17 cellular contexts compared by ENCODE assay signal in genomic region chr9:27457445-27457844, GRCh38.
DNase-seq lines count a peak whose midpoint lies in the region; ATAC-seq, FAIRE-seq and TF ChIP-seq lines count a peak whose summit lies in the region.
"Had no signal": no experiment of that assay in that cellular context is flagged by ENCODE, and none has a peak within 500 bp of the region (broad histone marks: within the 10 kb centered on the region; RNA-seq: fewer than 3 reads in every experiment).

No MANE protein-coding gene starts in this region.

- H3K9ac ChIP-seq in liver (ENCODE audit: low read depth in 1 of 2, low read length in 2 of 2): no peak overlapping the region
- no peak overlapping the region for H3K9ac ChIP-seq in HepG2 (ENCODE audit: insufficient read depth, low read depth, low read length)
- no peak overlapping the region; a peak in 1 of 4 replicates for H3K9ac ChIP-seq in K562 (ENCODE audit: insufficient read depth in 1 of 2, low read depth in 2 of 2, low read length in 2 of 2)
- H3K9ac ChIP-seq in keratinocyte (ENCODE audit: control insufficient read depth, extremely low read depth, insufficient read depth, low read length): no peak overlapping the region

- TF ChIP-seq CTCF in liver (IDR thresholded peaks at IDR 0.05; ENCODE audit: low read depth, low read length, missing input control) (no peak), HepG2 (CRISPR knock-in tag; IDR thresholded peaks at IDR 0.05) (no peak), K562 (IDR thresholded peaks at IDR 0.05 in 2 of 3, conservative IDR thresholded peaks at IDR 0.05 in 1 of 3; ENCODE audit: insufficient read depth in 2 of 3, low read depth in 1 of 3, low read length in 3 of 3) (no peak), keratinocyte (optimal IDR thresholded peaks at IDR 0.05 in 1 of 3, IDR thresholded peaks at IDR 0.05 in 1 of 3, conservative IDR thresholded peaks at IDR 0.05 in 1 of 3; ENCODE audit: extremely low read depth in 1 of 3, insufficient read depth in 2 of 3, low read length in 3 of 3) (no peak)

- no peak overlapping the region for H3K4me3 Mint-ChIP-seq in stimulated activated naive CD8-positive, alpha-beta T cell treated with anti-CD3 and anti-CD28 coated beads, Interleukin-15, Interleukin-2, amounts not matched to agents 100 ng/mL and 50 ng/mL, for 24 hours
- H3K4me3 Mint-ChIP-seq in activated CD4-positive, alpha-beta memory T cell treated with anti-CD3 and anti-CD28 coated beads for 36 hours: no peak overlapping the region

- H3K9me3 ChIP-seq in liver (ENCODE audit: control insufficient read depth in 4 of 4, low read length in 3 of 4): no peaks in the 10 kb centered on the region
- no peaks in the 10 kb centered on the region for H3K9me3 ChIP-seq in HepG2 (ENCODE audit: low read length)
- H3K9me3 ChIP-seq in K562 (replicated peaks; ENCODE audit: control insufficient read depth, insufficient read depth, low read depth, low read length): no peaks in the 10 kb centered on the region
- no peaks in the 10 kb centered on the region for H3K9me3 ChIP-seq in keratinocyte (ENCODE audit: control insufficient read depth, low read depth, low read length)

- no peaks in the 10 kb centered on the region for H3K9me1 ChIP-seq in K562 (ENCODE audit: control insufficient read depth, insufficient read depth, low read length)
- H3K9me1 ChIP-seq in keratinocyte (ENCODE audit: control insufficient read depth, extremely low read depth, insufficient read depth, low read length): no peaks in the 10 kb centered on the region

- no peak for TF ChIP-seq RAD21 in liver (IDR thresholded peaks at IDR 0.05)
- TF ChIP-seq RAD21 in HepG2 (CRISPR knock-in tag; IDR thresholded peaks at IDR 0.05): no peak
- no peak for TF ChIP-seq RAD21 in K562 (CRISPR knock-in tag; conservative IDR thresholded peaks at IDR 0.05 in 1 of 2, IDR thresholded peaks at IDR 0.05 in 1 of 2)

- TF ChIP-seq EP300 in HepG2 (IDR thresholded peaks at IDR 0.05; ENCODE audit: low read depth in 2 of 2, low read length in 2 of 2) (no peak), HepG2 (CRISPR knock-in tag; IDR thresholded peaks at IDR 0.05; ENCODE audit: borderline replicate concordance) (no peak), K562 (IDR thresholded peaks at IDR 0.05; ENCODE audit: low read length) (0 out of 2 replicates have a peak, but pooled peaks have one; percentile 4)

- FAIRE-seq in HepG2 (lab: Jason Lieb, UNC): no peak
- FAIRE-seq in K562 (lab: Jason Lieb, UNC): peak; percentile 71
- FAIRE-seq in keratinocyte (lab: Jason Lieb, UNC): no peak
- FAIRE-seq: islet of Langerhans had no signal

- CTCF ChIA-PET in HepG2 (lab: Yijun Ruan, JAX; ENCODE audit: low intra/inter-chr PET ratio, low total read pairs): no interaction called here
- CTCF ChIA-PET in K562 (lab: Yijun Ruan, JAX; ENCODE audit: low intra/inter-chr PET ratio): no interaction called here
- CTCF ChIA-PET in activated CD4-positive, alpha-beta memory T cell treated with anti-CD3 and anti-CD28 coated beads for 36 hours (lab: Charles Lee): no interaction called here

- WGBS in liver: 68% methylated on average over 4 of the region's 4 CpGs
- WGBS in HepG2 (ENCODE audit: low lambda C conversion rate): 15% methylated on average over 4 of the region's 4 CpGs
- no CpG with 5 or more reads among the region's 4 CpGs for WGBS in K562 (ENCODE audit: insufficient coverage, low coverage, missing lambda C conversion rate)

- H3K4me1 ChIP-seq in liver (ENCODE audit: control insufficient read depth in 4 of 4, insufficient read depth in 4 of 4, low read length in 3 of 4) (no peaks in the 10 kb centered on the region), HepG2 (ENCODE audit: insufficient read depth, low read length) (no peaks in the 10 kb centered on the region), K562 (replicated peaks in 1 of 2; ENCODE audit: control insufficient read depth in 2 of 2, insufficient read depth in 2 of 2, low read length in 2 of 2) (peaks cover 0 to 31% of the 10 kb centered on the region in 2 experiments; a peak in 3 of 5 replicates), keratinocyte (ENCODE audit: control insufficient read depth, extremely low read depth, insufficient read depth, low read length) (peaks cover 60% of the 10 kb centered on the region)

- H3K36me3 ChIP-seq in liver (ENCODE audit: control insufficient read depth in 4 of 4, insufficient read depth in 3 of 4, low read depth in 1 of 4, low read length in 3 of 4): peaks cover 0 to 9% (median 2%) of the 10 kb centered on the region in 4 donors
- H3K36me3 ChIP-seq in HepG2 (replicated peaks in 1 of 2; ENCODE audit: control insufficient read depth in 1 of 2, insufficient read depth in 2 of 2, low read length in 2 of 2): no peaks in the 10 kb centered on the region
- H3K36me3 ChIP-seq in K562 (ENCODE audit: control insufficient read depth, insufficient read depth, low read length): peaks cover 25% of the 10 kb centered on the region; the same call in 2 of the 3 replicates
- H3K36me3 ChIP-seq in keratinocyte (ENCODE audit: control insufficient read depth in 2 of 2, extremely low read depth in 1 of 2, insufficient read depth in 2 of 2, low read length in 2 of 2): no peaks in the 10 kb centered on the region
- H3K36me3 ChIP-seq: brain microvascular endothelial cell had no signal

- H3K4me2 ChIP-seq in HepG2 (ENCODE audit: low read depth, low read length): no peak overlapping the region
- no peak overlapping the region; the same call in 1 of the 2 replicates for H3K4me2 ChIP-seq in K562 (ENCODE audit: insufficient read depth, low read length)
- H3K4me2 ChIP-seq in keratinocyte (ENCODE audit: control insufficient read depth, extremely low read depth, insufficient read depth, low read depth, low read length): peak overlapping the region; percentile 17

- H3K79me2 ChIP-seq in HepG2 (ENCODE audit: insufficient read depth, low read length) (no peaks in the 10 kb centered on the region), K562 (ENCODE audit: control insufficient read depth, insufficient read depth, low read length) (peaks cover 81% of the 10 kb centered on the region), keratinocyte (ENCODE audit: control insufficient read depth, insufficient read depth, low read length) (peaks cover 17% of the 10 kb centered on the region)

- intact Hi-C loops in HepG2 (cut with micrococcal nuclease; ENCODE audit: unreplicated experiment) (no loop called here), K562 (cut with micrococcal nuclease) (no loop called here)
- intact Hi-C loops in activated CD4-positive, alpha-beta memory T cell treated with anti-CD3 and anti-CD28 coated beads for 36 hours (cut with micrococcal nuclease): no loop called here

- peaks cover 17% of the 10 kb centered on the region for H3K4me1 Mint-ChIP-seq in stimulated activated naive CD8-positive, alpha-beta T cell treated with anti-CD3 and anti-CD28 coated beads, Interleukin-15, Interleukin-2, amounts not matched to agents 100 ng/mL and 50 ng/mL, for 24 hours (ENCODE audit: low read depth)
- peaks cover 2% of the 10 kb centered on the region for H3K4me1 Mint-ChIP-seq in activated CD4-positive, alpha-beta memory T cell treated with anti-CD3 and anti-CD28 coated beads for 36 hours (ENCODE audit: low read depth)

- no peak for ATAC-seq in HepG2
- peak; percentile 84 for ATAC-seq in K562
- ATAC-seq in HG03039 (IDR thresholded peaks at IDR 0.05; ENCODE audit: unreplicated experiment): no peak

- dilution Hi-C loops in keratinocyte (cut with MboI; ENCODE audit: extremely low pct_ligation_motif_present, low sequenced_read_pairs): no loop called here

- TF ChIP-seq POLR2A in HepG2 (IDR thresholded peaks at IDR 0.05; ENCODE audit: insufficient read depth in 1 of 2, low read depth in 2 of 2, low read length in 2 of 2) (no peak), K562 (conservative IDR thresholded peaks at IDR 0.05) (no peak)

- in situ Hi-C loops in HepG2 (cut with HindIII; ENCODE audit: extremely low pct_ligation_motif_present, low pct_unique_long_range_greater_than_20kb): no loop called here
- in situ Hi-C loops in K562 (cut with MboI): loop anchor here (10.0 kb wide), 1 partner anchor 67 kb away; the partner anchor contains the start of genes IFNK and MOB3B
- in situ Hi-C loops in ACHN (cut with HindIII; ENCODE audit: low pct_ligation_motif_present, low pct_unique_long_range_greater_than_20kb, low sequenced_read_pairs): no loop called here

- H3K27ac Mint-ChIP-seq in stimulated activated naive CD8-positive, alpha-beta T cell treated with anti-CD3 and anti-CD28 coated beads, Interleukin-15, Interleukin-2, amounts not matched to agents 100 ng/mL and 50 ng/mL, for 24 hours: peak overlapping the region; percentile 36
- no peak overlapping the region for H3K27ac Mint-ChIP-seq in activated CD4-positive, alpha-beta memory T cell treated with anti-CD3 and anti-CD28 coated beads for 36 hours

- H2AFZ ChIP-seq in HepG2 (ENCODE audit: low read length): no peak overlapping the region
- H2AFZ ChIP-seq in K562 (ENCODE audit: low read depth, low read length): no peak overlapping the region
- H2AFZ ChIP-seq in keratinocyte (ENCODE audit: control insufficient read depth, low read length): no peak overlapping the region

- DNase-seq in HepG2 (ENCODE audit: low spot score) (no peak), K562 (ENCODE audit: extremely low read depth in 1 of 4, low spot score in 3 of 4) (peak; percentile 10 to 69 (median 34)), keratinocyte (ENCODE audit: low read depth, low spot score) (no peak), ACHN (no peak)
- DNase-seq in activated CD4-positive, alpha-beta memory T cell treated with anti-CD3 and anti-CD28 coated beads for 36 hours: no peak
- DNase-seq: activated gamma-delta T cell treated with Interleukin-2 at 50 U/mL for 16 hours; brain microvascular endothelial cell; COR-L47; effector memory CD4-positive, alpha-beta T cell; NCI-H1092; NCI-H345; stimulated activated CD4-positive, alpha-beta T cell treated with anti-CD3 and anti-CD28 coated beads, Interleukin-4, amount 100 ng/mL, for 4 hours had no signal

- POLR2A ChIA-PET in HepG2 (lab: Yijun Ruan, JAX): no interaction called here
- POLR2A ChIA-PET in K562 (lab: Yijun Ruan, JAX): interaction anchor here (1.2 kb wide), 1 partner anchor 15 kb away, joined by 5 read pairs; no protein-coding TSS in a partner anchor
- POLR2A ChIA-PET in activated CD4-positive, alpha-beta memory T cell treated with anti-CD3 and anti-CD28 coated beads for 36 hours (lab: Charles Lee): no interaction called here

- no peak overlapping the region for H3K27ac ChIP-seq in liver (ENCODE audit: low read depth in 1 of 2, low read length in 2 of 2)
- no peak overlapping the region for H3K27ac ChIP-seq in HepG2 (ENCODE audit: extremely low read length, insufficient read depth, low read length)
- peak overlapping the region; percentile 52 for H3K27ac ChIP-seq in K562 (ENCODE audit: extremely low read depth, low read depth, low read length)
- no peak overlapping the region for H3K27ac ChIP-seq in keratinocyte (ENCODE audit: control insufficient read depth, insufficient read depth, low read length)
- H3K27ac ChIP-seq: brain microvascular endothelial cell, SK-N-MC had no signal

- H3K4me3 ChIP-seq in liver (ENCODE audit: low read depth in 1 of 3, low read length in 3 of 3) (no peak overlapping the region), HepG2 (replicated peaks in 1 of 3; ENCODE audit: insufficient read depth in 1 of 3, low read depth in 2 of 3, low read length in 3 of 3) (no peak overlapping the region), K562 (no peak overlapping the region), keratinocyte (ENCODE audit: control insufficient read depth in 2 of 3, extremely low read depth in 1 of 3, insufficient read depth in 2 of 3, low read depth in 1 of 3, low read length in 3 of 3) (no peak overlapping the region)
- H3K4me3 ChIP-seq: SK-N-MC had no signal

- H3K36me3 Mint-ChIP-seq in stimulated activated naive CD8-positive, alpha-beta T cell treated with anti-CD3 and anti-CD28 coated beads, Interleukin-15, Interleukin-2, amounts not matched to agents 100 ng/mL and 50 ng/mL, for 24 hours (ENCODE audit: low read depth): peaks cover 4% of the 10 kb centered on the region
- no peaks in the 10 kb centered on the region for H3K36me3 Mint-ChIP-seq in activated CD4-positive, alpha-beta memory T cell treated with anti-CD3 and anti-CD28 coated beads for 36 hours

- H4K20me1 ChIP-seq in HepG2 (ENCODE audit: insufficient read depth, low read length) (no peaks in the 10 kb centered on the region), K562 (replicated peaks; ENCODE audit: control insufficient read depth, insufficient read depth, low read length) (no peaks in the 10 kb centered on the region), keratinocyte (ENCODE audit: control insufficient read depth, extremely low read depth, insufficient read depth, low read length) (no peaks in the 10 kb centered on the region)

- BruUV-seq in HepG2 (replicated peaks; lab: Mats Ljungman, UMichigan): no TSS peak
- BruUV-seq in K562 (replicated peaks; lab: Mats Ljungman, UMichigan): no TSS peak

- no peaks in the 10 kb centered on the region for H3K9me3 Mint-ChIP-seq in stimulated activated naive CD8-positive, alpha-beta T cell treated with anti-CD3 and anti-CD28 coated beads, Interleukin-15, Interleukin-2, amounts not matched to agents 100 ng/mL and 50 ng/mL, for 24 hours
- H3K9me3 Mint-ChIP-seq in activated CD4-positive, alpha-beta memory T cell treated with anti-CD3 and anti-CD28 coated beads for 36 hours: no peaks in the 10 kb centered on the region

- no peaks in the 10 kb centered on the region for H3K27me3 ChIP-seq in liver (ENCODE audit: control insufficient read depth in 4 of 4, insufficient read depth in 4 of 4, low read length in 3 of 4)
- no peaks in the 10 kb centered on the region; a peak in 1 of 5 replicates for H3K27me3 ChIP-seq in HepG2 (ENCODE audit: control insufficient read depth in 1 of 2, insufficient read depth in 2 of 2, low read length in 2 of 2)
- no peaks in the 10 kb centered on the region for H3K27me3 ChIP-seq in K562 (ENCODE audit: control insufficient read depth in 2 of 2, insufficient read depth in 2 of 2, low read length in 2 of 2)
- no peaks in the 10 kb centered on the region for H3K27me3 ChIP-seq in keratinocyte (ENCODE audit: control insufficient read depth, extremely low read depth, insufficient read depth, low read length)
- H3K27me3 ChIP-seq: brain microvascular endothelial cell had no signal

- no peaks in the 10 kb centered on the region for H3K27me3 Mint-ChIP-seq in stimulated activated naive CD8-positive, alpha-beta T cell treated with anti-CD3 and anti-CD28 coated beads, Interleukin-15, Interleukin-2, amounts not matched to agents 100 ng/mL and 50 ng/mL, for 24 hours
- peaks cover 1% of the 10 kb centered on the region for H3K27me3 Mint-ChIP-seq in activated CD4-positive, alpha-beta memory T cell treated with anti-CD3 and anti-CD28 coated beads for 36 hours

Comparison
In these comparisons a context has a peak if more than half of its experiments do, and no peak if none do; other contexts are left out.
1. DNase-seq: peak in K562 (4 of 4); none in HepG2 (single experiment), keratinocyte (single experiment), ACHN (single experiment) and activated CD4-positive, alpha-beta memory T cell treated with anti-CD3 and anti-CD28 coated beads for 36 hours (single experiment).